24 cellular contexts compared by ENCODE assay signal in the genomic region with DNA sequence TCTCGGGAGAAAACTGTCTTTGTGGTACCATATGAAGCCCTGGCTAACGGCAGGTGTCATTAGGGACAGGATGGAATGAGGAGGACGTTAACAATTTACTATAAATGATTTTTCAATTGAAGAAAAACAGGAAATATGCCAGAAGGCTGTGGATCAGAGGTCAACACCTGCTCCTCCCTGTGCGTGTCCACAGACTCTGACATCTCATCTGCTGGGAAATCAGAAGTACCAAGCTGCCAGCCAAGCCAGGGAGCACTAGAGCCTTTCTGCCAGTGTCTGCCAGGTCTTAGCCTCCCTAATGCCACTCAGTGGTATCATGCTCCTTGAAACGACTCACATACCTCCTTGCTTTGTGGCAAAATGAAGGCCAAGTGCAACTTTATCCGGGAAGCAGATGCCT.
A peak's percentile ranks its signal among the peaks of the same experiment; 100 is the strongest.
DNase-seq lines count a peak whose midpoint lies in the region; ATAC-seq and TF ChIP-seq lines count a peak whose summit lies in the region.
"Had no signal": no experiment of that assay in that cellular context is flagged by ENCODE, and none has a peak within 500 bp of the region (broad histone marks: within the 10 kb centered on the region; RNA-seq: fewer than 3 reads in every experiment).

No MANE protein-coding gene starts in this region.

- H3K4me1 ChIP-seq in body of pancreas: no peaks in the 10 kb centered on the region
- H3K4me1 ChIP-seq: prostate gland, suprapubic skin had no signal

- no peak for TF ChIP-seq CTCF in body of pancreas (IDR thresholded peaks at IDR 0.05)

- no peak for TF ChIP-seq POLR2A in body of pancreas (IDR thresholded peaks at IDR 0.05)

- no peaks in the 10 kb centered on the region for H3K27me3 ChIP-seq in body of pancreas
- H3K27me3 ChIP-seq: Peyer's patch, suprapubic skin had no signal

- WGBS in body of pancreas, 2 donors: 17 to 18% methylated on average over 6 of the region's 6 CpGs

- peak; percentile 3 for DNase-seq in DMS153 (lab: John Stamatoyannopoulos, UW)
- no peak for DNase-seq in DMS153 treated with DMSO at 0.1 percent for 48 hours (lab: John Stamatoyannopoulos, UW; ENCODE audit: unreplicated experiment)
- DNase-seq in NCI-H1417 (lab: John Stamatoyannopoulos, UW): peak in 2 of 3 experiments; percentile 48 to 76
- DNase-seq in NCI-H774 (lab: John Stamatoyannopoulos, UW): peak; percentile 6
- DNase-seq in myocyte (ENCODE audit: low read depth): peak; percentile 2
- no peak for DNase-seq in body of pancreas
- DNase-seq in activated CD4-positive, alpha-beta T cell treated with anti-CD3 and anti-CD28 coated beads, Interleukin-2, amount 50 U/mL, for 48 hours: no peak
- DNase-seq in activated CD4-positive, alpha-beta T cell treated with anti-CD3 and anti-CD28 coated beads for 4 hours: no peak
- DNase-seq: activated CD4-positive, alpha-beta T cell treated with anti-CD3 and anti-CD28 coated beads, Interleukin-2, amount 50 U/mL, for 1 hour; activated CD8-positive, alpha-beta memory T cell treated with anti-CD3 and anti-CD28 coated beads, Interleukin-2, amount 10 ng/mL, durations not matched to agents 7 days and 5 days; activated naive CD4-positive, alpha-beta T cell; activated T-cell treated with anti-CD3 and anti-CD28 coated beads, Interleukin-2, amount 50 U/mL, for 48 hours; CD4-positive, CD25-positive, alpha-beta regulatory T cell; cerebellar nuclear complex; hypothalamus; immature natural killer cell; mesendoderm; naive B cell; Peyer's patch; stimulated activated naive CD4-positive, alpha-beta T cell had no signal

- H3K4me3 ChIP-seq in body of pancreas: no peak overlapping the region
- H3K4me3 ChIP-seq: Peyer's patch, prostate gland, suprapubic skin had no signal

- no peak overlapping the region for H3K27ac ChIP-seq in body of pancreas
- H3K27ac ChIP-seq: 22Rv1, Peyer's patch, prostate gland, suprapubic skin had no signal

- no peaks in the 10 kb centered on the region for H3K36me3 ChIP-seq in body of pancreas (replicated peaks in 1 of 2; ENCODE audit: insufficient read depth in 1 of 2, low read depth in 2 of 2)
- H3K36me3 ChIP-seq: Peyer's patch, prostate gland, suprapubic skin had no signal

- no peaks in the 10 kb centered on the region for H3K9me3 ChIP-seq in body of pancreas
- H3K9me3 ChIP-seq: Peyer's patch, prostate gland, suprapubic skin had no signal

- ATAC-seq in body of pancreas: no peak
- ATAC-seq: activated CD8-positive, alpha-beta memory T cell treated with anti-CD3 and anti-CD28 coated beads, Interleukin-2, amount 10 ng/mL, durations not matched to agents 7 days and 5 days; left lobe of liver had no signal

- intact Hi-C loops in body of pancreas (cut with DNase I): no loop called here

Comparison
In these comparisons a context has a peak if more than half of its experiments do, and no peak if none do; other contexts are left out.
1. DNase-seq: peak in DMS153 (single experiment), NCI-H1417 (2 of 3), NCI-H774 (single experiment) and myocyte (single experiment); none in DMS153 treated with DMSO at 0.1 percent for 48 hours (single experiment), body of pancreas (0 of 4), activated CD4-positive, alpha-beta T cell treated with anti-CD3 and anti-CD28 coated beads, Interleukin-2, amount 50 U/mL, for 48 hours (0 of 2) and activated CD4-positive, alpha-beta T cell treated with anti-CD3 and anti-CD28 coated beads for 4 hours (0 of 2).